ENCODE assay signal across 31 cellular contexts in the genomic region with DNA sequence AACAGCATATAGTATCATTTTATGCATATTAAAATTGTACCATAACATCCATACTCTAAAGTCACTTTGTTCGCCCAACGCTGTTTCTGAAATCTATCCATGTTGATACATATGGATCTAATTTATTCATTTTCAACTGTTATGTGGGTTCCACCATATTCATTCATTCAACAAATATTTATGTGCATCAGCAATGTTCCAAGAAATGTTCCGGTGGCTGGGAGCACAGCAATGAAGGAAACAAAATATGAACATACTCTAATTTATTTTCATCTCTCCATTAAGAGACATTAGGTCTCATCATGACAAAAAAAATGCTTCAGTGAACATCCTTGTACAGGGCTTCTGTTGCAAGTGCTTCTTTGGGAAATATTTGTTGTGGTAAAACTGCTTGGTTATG.
"Had no signal": no experiment of that assay in that cellular context is flagged by ENCODE, and none has a peak within 500 bp of the region (broad histone marks: within the 10 kb centered on the region; RNA-seq: fewer than 3 reads in every experiment).

No MANE protein-coding gene starts in this region.

- H3K4me3 ChIP-seq: adrenal gland, body of pancreas, gastroesophageal sphincter, heart right ventricle, hepatocyte had no signal

- ATAC-seq: activated CD4-positive, alpha-beta T cell treated with anti-CD3 and anti-CD28 coated beads for 36 hours; activated T-helper 17 cell treated with anti-CD3 and anti-CD28 coated beads, Interleukin-2, amount 50 U/mL, for 72 hours; body of pancreas; esophagus mucosa; gastroesophageal sphincter; heart right ventricle; T-helper 17 cell had no signal

- H3K9me3 Mint-ChIP-seq: activated CD4-positive, alpha-beta memory T cell treated with anti-CD3 and anti-CD28 coated beads for 36 hours; activated CD4-positive, alpha-beta T cell treated with anti-CD3 and anti-CD28 coated beads, Interleukin-2, amount 10 ng/mL, durations not matched to agents 24 days and 14 days; activated T-cell treated with anti-CD3 and anti-CD28 coated beads, Interleukin-2, amount 50 U/mL, for 24 hours; activated T-helper 17 cell treated with anti-CD3 and anti-CD28 coated beads, Interleukin-2, amount 50 U/mL, for 72 hours; T-helper 2 cell treated with Interferon-gamma antibody and Interleukin-4, amounts not matched to agents 5 μg/mL and 100 μg/mL, for 36 hours had no signal

- H3K4me1 ChIP-seq: adrenal gland, body of pancreas, gastroesophageal sphincter had no signal

- H3K9me3 ChIP-seq: body of pancreas, gastroesophageal sphincter, heart right ventricle had no signal

- H3K27ac Mint-ChIP-seq: activated CD4-positive, alpha-beta memory T cell treated with anti-CD3 and anti-CD28 coated beads for 36 hours; activated CD4-positive, alpha-beta T cell treated with anti-CD3 and anti-CD28 coated beads for 36 hours; activated CD4-positive, alpha-beta T cell treated with anti-CD3 and anti-CD28 coated beads, Interleukin-2, amount 10 ng/mL, durations not matched to agents 24 days and 14 days; activated naive CD8-positive, alpha-beta T cell; activated T-cell treated with anti-CD3 and anti-CD28 coated beads, Interleukin-2, amount 50 U/mL, for 24 hours; activated T-helper 17 cell treated with anti-CD3 and anti-CD28 coated beads, Interleukin-2, amount 50 U/mL, for 72 hours; T-helper 17 cell; T-helper 2 cell treated with Interferon-gamma antibody and Interleukin-4, amounts not matched to agents 5 μg/mL and 100 μg/mL, for 36 hours had no signal

- H3K4me1 Mint-ChIP-seq: activated CD4-positive, alpha-beta T cell treated with anti-CD3 and anti-CD28 coated beads for 36 hours; activated CD4-positive, alpha-beta T cell treated with anti-CD3 and anti-CD28 coated beads, Interleukin-2, amount 10 ng/mL, durations not matched to agents 24 days and 14 days; activated T-helper 17 cell treated with anti-CD3 and anti-CD28 coated beads, Interleukin-2, amount 50 U/mL, for 72 hours; T-helper 17 cell had no signal

- H3K4me3 Mint-ChIP-seq: activated CD4-positive, alpha-beta memory T cell treated with anti-CD3 and anti-CD28 coated beads for 36 hours; activated CD4-positive, alpha-beta T cell treated with anti-CD3 and anti-CD28 coated beads for 36 hours; activated CD4-positive, alpha-beta T cell treated with anti-CD3 and anti-CD28 coated beads, Interleukin-2, amount 10 ng/mL, durations not matched to agents 24 days and 14 days; activated naive CD8-positive, alpha-beta T cell; activated T-cell treated with anti-CD3 and anti-CD28 coated beads, Interleukin-2, amount 50 U/mL, for 24 hours; activated T-helper 17 cell treated with anti-CD3 and anti-CD28 coated beads, Interleukin-2, amount 50 U/mL, for 72 hours; T-helper 17 cell; T-helper 2 cell treated with Interferon-gamma antibody and Interleukin-4, amounts not matched to agents 5 μg/mL and 100 μg/mL, for 36 hours had no signal

- H3K27ac ChIP-seq: adrenal gland, body of pancreas, epithelial cell of prostate, gastroesophageal sphincter, heart right ventricle, hepatocyte had no signal

- DNase-seq: activated CD4-positive, alpha-beta memory T cell treated with anti-CD3 and anti-CD28 coated beads for 36 hours; activated CD4-positive, alpha-beta T cell treated with anti-CD3 and anti-CD28 coated beads for 36 hours; activated CD4-positive, alpha-beta T cell treated with anti-CD3 and anti-CD28 coated beads, Interleukin-2, amount 10 ng/mL, durations not matched to agents 24 days and 14 days; activated CD4-positive, CD25-positive, alpha-beta regulatory T cell; activated CD4-positive, CD25-positive, alpha-beta regulatory T cell treated with anti-CD3 and anti-CD28 coated beads, Interleukin-2, amount 50 U/mL, for 72 hours; activated CD8-positive, alpha-beta memory T cell treated with anti-CD3 and anti-CD28 coated beads, Interleukin-2, amount 50 U/mL, for 48 hours; activated effector memory CD4-positive, alpha-beta T cell treated with Interleukin-2 at 50 U/mL for 16 hours; activated gamma-delta T cell treated with Interleukin-2 at 50 U/mL for 16 hours; activated naive CD4-positive, alpha-beta T cell treated with anti-CD3 and anti-CD28 coated beads, Interleukin-2, amount 50 U/mL, for 16 hours; activated naive CD4-positive, alpha-beta T cell treated with Interleukin-2 at 50 U/mL for 16 hours; activated T-cell treated with anti-CD3 and anti-CD28 coated beads for 4 hours; activated T-cell treated with anti-CD3 and anti-CD28 coated beads, Interleukin-2, amount 50 U/mL, for 24 hours; adrenal gland; amygdala; aorta; body of pancreas; caudate nucleus; cortex of kidney; effector CD8-positive, alpha-beta T cell; foreskin melanocyte; heart right ventricle; T-helper 1 cell; T-helper 17 cell; T1000 had no signal

- H3K27me3 ChIP-seq: adrenal gland, body of pancreas, heart right ventricle, hepatocyte had no signal

- H3K36me3 ChIP-seq: adrenal gland, gastroesophageal sphincter, heart right ventricle had no signal

- H3K27me3 Mint-ChIP-seq: activated CD4-positive, alpha-beta memory T cell treated with anti-CD3 and anti-CD28 coated beads for 36 hours; activated CD4-positive, alpha-beta T cell treated with anti-CD3 and anti-CD28 coated beads for 36 hours; activated CD4-positive, alpha-beta T cell treated with anti-CD3 and anti-CD28 coated beads, Interleukin-2, amount 10 ng/mL, durations not matched to agents 24 days and 14 days; activated naive CD8-positive, alpha-beta T cell; activated T-cell treated with anti-CD3 and anti-CD28 coated beads, Interleukin-2, amount 50 U/mL, for 24 hours; activated T-helper 17 cell treated with anti-CD3 and anti-CD28 coated beads, Interleukin-2, amount 50 U/mL, for 72 hours had no signal
